In genomic region chr5:54310433-54311177, GRCh38 we compare ENCODE assay signal across 8 cellular contexts.
DNase-seq lines count a peak whose midpoint lies in the region; ATAC-seq and TF ChIP-seq lines count a peak whose summit lies in the region.

Gene ARL15 (minus strand): TSS chr5:54310573.

- H3K4me2 ChIP-seq in OCI-LY3 (ENCODE audit: low read length) = peak within 1 kb of the TSS; percentile 97

- peak within 1 kb of the TSS; percentile 92 for H3K4me3 ChIP-seq in OCI-LY3 (ENCODE audit: low read length)

- H3K9ac ChIP-seq in OCI-LY3 (ENCODE audit: low read length) = peak within 1 kb of the TSS; percentile 71

- H3K27me3 ChIP-seq in OCI-LY3 (ENCODE audit: low read depth, low read length) = no peaks in the 10 kb centered on the region

- H3K79me2 ChIP-seq in OCI-LY3 (ENCODE audit: low read length) = no peaks in the 10 kb centered on the region

- ATAC-seq in GM21515 (IDR thresholded peaks at IDR 0.05; ENCODE audit: unreplicated experiment) = peak; percentile 96

- H3K4me1 ChIP-seq in OCI-LY3 (ENCODE audit: low read length) = peaks cover 5% of the 10 kb centered on the region; the same call in 1 of the 2 replicates

- peak within 1 kb of the TSS; percentile 91 for H2AFZ ChIP-seq in OCI-LY3 (ENCODE audit: low read depth, low read length)

- no peak for TF ChIP-seq CTCF in OCI-LY3 (IDR thresholded peaks at IDR 0.05; ENCODE audit: low read depth, low read length)

- no peaks in the 10 kb centered on the region for H3K36me3 ChIP-seq in OCI-LY3 (replicated peaks; ENCODE audit: low read depth, low read length)

- H3K9me3 ChIP-seq in OCI-LY3 (ENCODE audit: insufficient read depth, low read length) = no peaks in the 10 kb centered on the region

- H3K27ac ChIP-seq in OCI-LY3 (ENCODE audit: low read length) = no peak within 1 kb of the TSS

- no peaks in the 10 kb centered on the region for H4K20me1 ChIP-seq in OCI-LY3 (ENCODE audit: insufficient read depth, low read length)

- peak; percentile 97 for DNase-seq in D341Med (ENCODE audit: low spot score)
- peak; percentile 72 for DNase-seq in HuH-7 (ENCODE audit: low spot score)
- peak; percentile 97 for DNase-seq in activated T-cell treated with anti-CD3 and anti-CD28 coated beads for 1 hour (ENCODE audit: low read depth)
- DNase-seq in epidermal melanocyte (ENCODE audit: insufficient read length, low spot score) = peak; percentile 92
- DNase-seq in middle frontal gyrus (ENCODE audit: extremely low spot score, low spot score) = peak; percentile 95
- DNase-seq in stimulated activated CD8-positive, alpha-beta memory T cell treated with anti-CD3 and anti-CD28 coated beads, Interleukin-2, amount 100 ng/mL, for 48 hours (ENCODE audit: low read depth in 2 of 2) = peak; percentile 91 to 93
